Comparison of ENCODE assay signal across 22 cellular contexts in the genomic region with DNA sequence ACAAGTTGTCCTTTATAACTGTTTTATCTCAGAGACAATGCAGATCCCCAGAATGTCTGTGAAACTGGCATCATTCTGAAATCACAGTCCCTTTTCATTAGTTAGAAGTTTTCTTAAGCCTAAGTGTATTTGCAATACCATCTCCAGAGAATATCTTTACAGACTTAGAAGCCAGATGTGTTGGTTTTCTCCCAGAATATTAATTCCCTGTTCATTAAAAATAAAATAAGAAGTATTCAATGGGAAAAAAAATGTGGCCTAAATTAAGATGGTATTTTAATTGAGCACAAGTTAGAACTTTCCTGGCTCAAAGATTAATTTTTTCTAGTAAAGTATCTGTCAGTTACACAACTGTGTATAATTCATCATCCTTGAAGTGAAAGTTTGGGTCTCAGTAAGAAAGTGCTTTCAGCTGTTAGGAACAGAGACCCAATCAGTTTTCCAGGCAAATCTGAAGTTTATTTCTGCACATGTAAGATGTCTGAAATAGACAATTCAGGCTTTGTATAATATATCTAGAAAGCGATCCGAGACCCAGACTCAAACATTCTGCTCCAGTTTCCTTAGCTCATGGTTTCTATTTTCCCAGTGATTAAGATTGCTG.
DNase-seq lines count a peak whose midpoint lies in the region; ATAC-seq and TF ChIP-seq lines count a peak whose summit lies in the region.
"Had no signal": no experiment of that assay in that cellular context is flagged by ENCODE, and none has a peak within 500 bp of the region (broad histone marks: within the 10 kb centered on the region; RNA-seq: fewer than 3 reads in every experiment).

No MANE protein-coding gene starts in this region.

- no peaks in the 10 kb centered on the region for H3K27me3 Mint-ChIP-seq in osteocyte (ENCODE audit: unreplicated experiment)
- H3K27me3 Mint-ChIP-seq: CD4-positive, alpha-beta T cell had no signal

- no peak overlapping the region for H2AFZ ChIP-seq in fibroblast of lung (ENCODE audit: low read length)

- peak; percentile 13 for DNase-seq in GM03348 (ENCODE audit: low spot score)
- DNase-seq in SK-N-MC (ENCODE audit: low read depth, low spot score) = no peak
- no peak for DNase-seq in fibroblast of lung (ENCODE audit: low read depth in 2 of 2)
- DNase-seq in osteocyte (ENCODE audit: extremely low spot score, unreplicated experiment) = no peak
- DNase-seq in SKM-1 (lab: John Stamatoyannopoulos, UW; ENCODE audit: unreplicated experiment) = no peak
- DNase-seq in DMS153 treated with DMSO at 0.1 percent for 48 hours (lab: John Stamatoyannopoulos, UW; ENCODE audit: unreplicated experiment) = no peak
- no peak for DNase-seq in ACHN
- DNase-seq: Caco-2; CD4-positive, alpha-beta T cell; DMS 273 treated with DMSO at 0.1 percent for 48 hours; DND-41; H7; Kasumi-1; MG63; NCI-H1417; NCI-H1694 treated with DMSO at 0.1 percent for 48 hours; NCI-H2081 treated with DMSO at 0.1 percent for 48 hours; NCI-H446; NCI-H526 treated with DMSO at 0.1 percent for 48 hours had no signal

- peaks cover 3% of the 10 kb centered on the region for H3K36me3 Mint-ChIP-seq in osteocyte (ENCODE audit: unreplicated experiment)

- H4K20me1 ChIP-seq in fibroblast of lung (ENCODE audit: control insufficient read depth, extremely low read depth, insufficient read depth, low read length) = no peaks in the 10 kb centered on the region
- H4K20me1 ChIP-seq: BLaER1 had no signal

- no peak for ATAC-seq in GM21367 (IDR thresholded peaks at IDR 0.05; ENCODE audit: unreplicated experiment)
- ATAC-seq: Right ventricle myocardium inferior had no signal

- peak overlapping the region; percentile 90 for H3K27ac ChIP-seq in SK-N-MC
- H3K27ac ChIP-seq in fibroblast of lung (ENCODE audit: insufficient read depth, low read length) = no peak overlapping the region
- H3K27ac ChIP-seq: BLaER1 had no signal

- H3K9me3 Mint-ChIP-seq in osteocyte (ENCODE audit: unreplicated experiment) = peaks cover 28% of the 10 kb centered on the region

- H3K9ac ChIP-seq in SK-N-MC (ENCODE audit: insufficient read length) = peak overlapping the region; percentile 64
- H3K9ac ChIP-seq in fibroblast of lung (ENCODE audit: insufficient read depth, low read length) = no peak overlapping the region
- H3K9ac ChIP-seq: BLaER1 had no signal

- peaks cover 17% of the 10 kb centered on the region for H3K4me1 ChIP-seq in fibroblast of lung (ENCODE audit: control insufficient read depth, extremely low read depth, insufficient read depth, low read length)
- H3K4me1 ChIP-seq: BLaER1 had no signal

- no peak overlapping the region for H3K4me3 Mint-ChIP-seq in osteocyte (ENCODE audit: unreplicated experiment)
- H3K4me3 Mint-ChIP-seq: CD4-positive, alpha-beta T cell had no signal

- in situ Hi-C loops in ACHN (cut with HindIII; ENCODE audit: low pct_ligation_motif_present, low pct_unique_long_range_greater_than_20kb, low sequenced_read_pairs) = no loop called here

- H3K27ac Mint-ChIP-seq in osteocyte (ENCODE audit: unreplicated experiment) = peak overlapping the region; percentile 92
- H3K27ac Mint-ChIP-seq: CD4-positive, alpha-beta T cell had no signal

- H3K4me2 ChIP-seq in fibroblast of lung (ENCODE audit: extremely low read depth, insufficient read depth, low read length) = peak overlapping the region; percentile 15
- H3K4me2 ChIP-seq: BLaER1 had no signal

- peaks cover 62% of the 10 kb centered on the region for H3K4me1 Mint-ChIP-seq in osteocyte (ENCODE audit: unreplicated experiment)

- H3K36me3 ChIP-seq in SK-N-MC (ENCODE audit: insufficient read depth, low read length) = no peaks in the 10 kb centered on the region
- H3K36me3 ChIP-seq in fibroblast of lung (ENCODE audit: control insufficient read depth, insufficient read depth, low read length) = no peaks in the 10 kb centered on the region
- H3K36me3 ChIP-seq: BLaER1, MG63 had no signal

- H3K27me3 ChIP-seq in fibroblast of lung (ENCODE audit: control insufficient read depth, insufficient read depth, low read length) = no peaks in the 10 kb centered on the region
- H3K27me3 ChIP-seq: BLaER1, MG63 had no signal

- H3K9me3 ChIP-seq in SK-N-MC (ENCODE audit: low read depth, low read length) (no peaks in the 10 kb centered on the region), fibroblast of lung (ENCODE audit: control insufficient read depth, insufficient read depth, low read depth, low read length) (no peaks in the 10 kb centered on the region)
- H3K9me3 ChIP-seq: BLaER1, Caco-2, MG63 had no signal

- no peaks in the 10 kb centered on the region for H3K79me2 ChIP-seq in fibroblast of lung (ENCODE audit: control insufficient read depth, insufficient read depth, low read length)

- peak overlapping the region; percentile 27; the same call in 1 of the 2 replicates for H3K4me3 ChIP-seq in SK-N-MC
- no peak overlapping the region for H3K4me3 ChIP-seq in fibroblast of lung (replicated peaks in 1 of 4; ENCODE audit: control extremely low read depth in 1 of 4, insufficient read depth in 1 of 4, low read depth in 3 of 4, low read length in 4 of 4)
- H3K4me3 ChIP-seq: BLaER1, MG63 had no signal

- TF ChIP-seq CTCF in fibroblast of lung (conservative IDR thresholded peaks at IDR 0.05 in 1 of 2, IDR thresholded peaks at IDR 0.05 in 1 of 2; ENCODE audit: low read depth in 1 of 2, low read length in 2 of 2) (no peak), osteocyte (IDR thresholded peaks at IDR 0.05) (no peak)
